26 cellular contexts compared by ENCODE assay signal in genomic region chr7:105156731-105157130, GRCh38.
DNase-seq lines count a peak whose midpoint lies in the region; ATAC-seq and TF ChIP-seq lines count a peak whose summit lies in the region.
"Had no signal": no experiment of that assay in that cellular context is flagged by ENCODE, and none has a peak within 500 bp of the region (broad histone marks: within the 10 kb centered on the region; RNA-seq: fewer than 3 reads in every experiment).

No MANE protein-coding gene starts in this region.

- peaks cover 21% of the 10 kb centered on the region for H3K36me3 ChIP-seq in CD4-positive, CD25-positive, alpha-beta regulatory T cell (ENCODE audit: control insufficient read depth, insufficient read depth, low read length)
- H3K36me3 ChIP-seq in mammary epithelial cell (ENCODE audit: insufficient read depth, low read length) (peaks cover 10% of the 10 kb centered on the region), SJCRH30 (peaks cover 3% of the 10 kb centered on the region; the same call in 1 of the 2 replicates)
- H3K36me3 ChIP-seq: thoracic aorta had no signal

- H3K79me2 ChIP-seq in mammary epithelial cell (ENCODE audit: insufficient read depth, low read length) = no peaks in the 10 kb centered on the region

- H3K9me3 Mint-ChIP-seq in CD4-positive, CD25-positive, alpha-beta regulatory T cell = no peaks in the 10 kb centered on the region
- no peaks in the 10 kb centered on the region for H3K9me3 Mint-ChIP-seq in immature natural killer cell
- H3K9me3 Mint-ChIP-seq: CD4-positive, alpha-beta T cell; dendritic cell treated with granulocyte-macrophage colony-stimulating factor and Interleukin-4, amounts not matched to agents 40 ng/mL and 50 ng/mL, for 4 days; H9; naive B cell; stimulated activated effector memory CD8-positive, alpha-beta T cell treated with anti-CD3 and anti-CD28 coated beads, Interleukin-12 subunit alpha, Interleukin-12 subunit beta, amount 100 ng/mL, for 72 hours had no signal

- H3K4me3 Mint-ChIP-seq in CD4-positive, CD25-positive, alpha-beta regulatory T cell = no peak overlapping the region
- no peak overlapping the region for H3K4me3 Mint-ChIP-seq in immature natural killer cell
- H3K4me3 Mint-ChIP-seq: CD4-positive, alpha-beta T cell; dendritic cell treated with granulocyte-macrophage colony-stimulating factor and Interleukin-4, amounts not matched to agents 40 ng/mL and 50 ng/mL, for 4 days; H9; naive B cell; stimulated activated effector memory CD8-positive, alpha-beta T cell treated with anti-CD3 and anti-CD28 coated beads, Interleukin-12 subunit alpha, Interleukin-12 subunit beta, amount 100 ng/mL, for 72 hours had no signal

- BruUV-seq in mammary epithelial cell (replicated peaks; lab: Mats Ljungman, UMichigan) = no TSS peak

- dilution Hi-C loops in mammary epithelial cell (cut with HindIII; ENCODE audit: low sequenced_read_pairs) = no loop called here

- peaks cover 28% of the 10 kb centered on the region for H3K36me3 Mint-ChIP-seq in CD4-positive, CD25-positive, alpha-beta regulatory T cell
- peaks cover 0 to 3% (median 0%) of the 10 kb centered on the region in 3 donors for H3K36me3 Mint-ChIP-seq in immature natural killer cell

- peak; percentile 28 for DNase-seq in AG09309 (ENCODE audit: low read depth)
- no peak for DNase-seq in CD4-positive, CD25-positive, alpha-beta regulatory T cell
- peak; percentile 49 for DNase-seq in mammary epithelial cell
- DNase-seq in immature natural killer cell = no peak
- DNase-seq in SJCRH30 = no peak
- DNase-seq in KBM-7 = no peak
- DNase-seq: activated CD4-positive, alpha-beta T cell treated with anti-CD3 and anti-CD28 coated beads, Interleukin-2, amount 50 U/mL, for 1 hour; activated CD8-positive, alpha-beta memory T cell treated with anti-CD3 and anti-CD28 coated beads, Interleukin-2, amount 50 U/mL, for 4 hours; amygdala; CD4-positive, alpha-beta T cell; EL; foreskin keratinocyte; H9; KG1; naive B cell; NCI-H1694; NCI-H526 treated with DMSO at 0.1 percent for 48 hours; Peyer's patch; retina; spleen; stimulated activated CD4-positive, alpha-beta T cell treated with anti-CD3 and anti-CD28 coated beads, Interleukin-2, amount 100 ng/mL, for 48 hours had no signal

- no peak overlapping the region for H2AFZ ChIP-seq in mammary epithelial cell (ENCODE audit: low read depth, low read length)

- intact Hi-C loops in mammary epithelial cell (cut with micrococcal nuclease) = no loop called here

- H3K4me2 ChIP-seq in mammary epithelial cell (ENCODE audit: insufficient read depth, low read depth, low read length) = no peak overlapping the region

- H3K27ac Mint-ChIP-seq in CD4-positive, CD25-positive, alpha-beta regulatory T cell = peak overlapping the region in 2 of 3 donors; percentile 36 to 66
- peak overlapping the region in 5 of 6 donors; percentile 0 to 39 (median 16) for H3K27ac Mint-ChIP-seq in immature natural killer cell
- H3K27ac Mint-ChIP-seq: CD4-positive, alpha-beta T cell; dendritic cell treated with granulocyte-macrophage colony-stimulating factor and Interleukin-4, amounts not matched to agents 40 ng/mL and 50 ng/mL, for 4 days; H9; naive B cell had no signal

- no peak overlapping the region for H3K9ac ChIP-seq in mammary epithelial cell (ENCODE audit: insufficient read depth, low read length)

- H3K27me3 Mint-ChIP-seq in CD4-positive, CD25-positive, alpha-beta regulatory T cell = no peaks in the 10 kb centered on the region
- peaks cover 0 to 2% (median 2%) of the 10 kb centered on the region in 3 donors for H3K27me3 Mint-ChIP-seq in immature natural killer cell (ENCODE audit: low read depth in 3 of 3)
- H3K27me3 Mint-ChIP-seq: CD4-positive, alpha-beta T cell; dendritic cell treated with granulocyte-macrophage colony-stimulating factor and Interleukin-4, amounts not matched to agents 40 ng/mL and 50 ng/mL, for 4 days; naive B cell had no signal

- no peak for ATAC-seq in CD4-positive, CD25-positive, alpha-beta regulatory T cell (ENCODE audit: low read depth in 2 of 2)
- ATAC-seq in GM19035 (IDR thresholded peaks at IDR 0.05; ENCODE audit: unreplicated experiment) = no peak
- ATAC-seq: foreskin keratinocyte; stimulated activated effector memory CD8-positive, alpha-beta T cell treated with anti-CD3 and anti-CD28 coated beads, Interleukin-12 subunit alpha, Interleukin-12 subunit beta, amount 100 ng/mL, for 72 hours had no signal

- WGBS in mammary epithelial cell (ENCODE audit: low coverage, missing lambda C conversion rate) = 88% methylated on average over 2 of the region's 2 CpGs

- H3K9me3 ChIP-seq in CD4-positive, CD25-positive, alpha-beta regulatory T cell (ENCODE audit: control insufficient read depth in 2 of 2, low read length in 2 of 2) = no peaks in the 10 kb centered on the region
- H3K9me3 ChIP-seq in mammary epithelial cell (replicated peaks; ENCODE audit: insufficient read depth, low read length) (no peaks in the 10 kb centered on the region), SJCRH30 (replicated peaks) (no peaks in the 10 kb centered on the region)
- H3K9me3 ChIP-seq: Peyer's patch, spleen, thoracic aorta, vagina had no signal

- H3K27ac ChIP-seq in CD4-positive, CD25-positive, alpha-beta regulatory T cell (ENCODE audit: insufficient read depth, low read length, poor library complexity, severe bottlenecking) = no peak overlapping the region
- H3K27ac ChIP-seq in mammary epithelial cell (ENCODE audit: insufficient read depth, low read depth, low read length) (no peak overlapping the region), SJCRH30 (no peak overlapping the region)
- H3K27ac ChIP-seq: foreskin keratinocyte, Peyer's patch, spleen, thoracic aorta, vagina had no signal

- no peaks in the 10 kb centered on the region for H3K27me3 ChIP-seq in CD4-positive, CD25-positive, alpha-beta regulatory T cell (ENCODE audit: control insufficient read depth, insufficient read depth, low read length)
- no peaks in the 10 kb centered on the region for H3K27me3 ChIP-seq in mammary epithelial cell (ENCODE audit: insufficient read depth, low read length)
- H3K27me3 ChIP-seq in SJCRH30 = no peaks in the 10 kb centered on the region
- H3K27me3 ChIP-seq: foreskin keratinocyte, Peyer's patch, spleen, vagina had no signal

- in situ Hi-C loops in mammary epithelial cell (cut with MboI; ENCODE audit: low sequenced_read_pairs in 2 of 2) (no loop called here), KBM-7 (cut with MboI; ENCODE audit: low pct_unique_long_range_greater_than_20kb, low sequenced_read_pairs) (no loop called here)

- H3K4me1 Mint-ChIP-seq in CD4-positive, CD25-positive, alpha-beta regulatory T cell = peaks cover 8 to 22% (median 18%) of the 10 kb centered on the region in 4 donors
- H3K4me1 Mint-ChIP-seq in immature natural killer cell = peaks cover 6 to 33% of the 10 kb centered on the region in 2 donors
- H3K4me1 Mint-ChIP-seq: H9; stimulated activated effector memory CD8-positive, alpha-beta T cell treated with anti-CD3 and anti-CD28 coated beads, Interleukin-12 subunit alpha, Interleukin-12 subunit beta, amount 100 ng/mL, for 72 hours had no signal

- CTCF ChIA-PET in mammary epithelial cell (lab: Charles Lee; ENCODE audit: low non-redundant PET) = no interaction called here

- H3K4me3 ChIP-seq in AG09309 (ENCODE audit: control insufficient read depth, low read depth, low read length) = no peak overlapping the region
- no peak overlapping the region for H3K4me3 ChIP-seq in CD4-positive, CD25-positive, alpha-beta regulatory T cell (ENCODE audit: low read depth, low read length)
- H3K4me3 ChIP-seq in mammary epithelial cell (replicated peaks in 1 of 3; ENCODE audit: insufficient read depth in 1 of 3, low read depth in 2 of 3, low read length in 3 of 3) = no peak overlapping the region
- H3K4me3 ChIP-seq in SJCRH30 = no peak overlapping the region
- H3K4me3 ChIP-seq: Peyer's patch, spleen, thoracic aorta, vagina had no signal

- TF ChIP-seq CTCF in AG09309 (IDR thresholded peaks at IDR 0.05; ENCODE audit: control insufficient read depth, insufficient read depth, low read depth, low read length, missing control alignments) (no peak), mammary epithelial cell (conservative IDR thresholded peaks at IDR 0.05 in 1 of 2, IDR thresholded peaks at IDR 0.05 in 1 of 2; ENCODE audit: extremely low read depth in 1 of 2, insufficient read depth in 1 of 2, low read depth in 1 of 2, low read length in 2 of 2) (no peak)

- no peaks in the 10 kb centered on the region for H3K4me1 ChIP-seq in CD4-positive, CD25-positive, alpha-beta regulatory T cell (ENCODE audit: control insufficient read depth, insufficient read depth, low read length, poor library complexity, severe bottlenecking)
- H3K4me1 ChIP-seq in mammary epithelial cell (ENCODE audit: insufficient read depth, low read length) (no peaks in the 10 kb centered on the region), SJCRH30 (no peaks in the 10 kb centered on the region)
- H3K4me1 ChIP-seq: foreskin keratinocyte, Peyer's patch, vagina had no signal

- no peaks in the 10 kb centered on the region for H4K20me1 ChIP-seq in mammary epithelial cell (ENCODE audit: insufficient read depth, low read length)

Comparison
In these comparisons a context has a peak if more than half of its experiments do, and no peak if none do; other contexts are left out.
1. DNase-seq: peak in AG09309 (single experiment) and mammary epithelial cell (single experiment); none in CD4-positive, CD25-positive, alpha-beta regulatory T cell (0 of 3), immature natural killer cell (0 of 3), SJCRH30 (0 of 2) and KBM-7 (single experiment).